Comparison of ENCODE assay signal across 14 cellular contexts in the genomic region with DNA sequence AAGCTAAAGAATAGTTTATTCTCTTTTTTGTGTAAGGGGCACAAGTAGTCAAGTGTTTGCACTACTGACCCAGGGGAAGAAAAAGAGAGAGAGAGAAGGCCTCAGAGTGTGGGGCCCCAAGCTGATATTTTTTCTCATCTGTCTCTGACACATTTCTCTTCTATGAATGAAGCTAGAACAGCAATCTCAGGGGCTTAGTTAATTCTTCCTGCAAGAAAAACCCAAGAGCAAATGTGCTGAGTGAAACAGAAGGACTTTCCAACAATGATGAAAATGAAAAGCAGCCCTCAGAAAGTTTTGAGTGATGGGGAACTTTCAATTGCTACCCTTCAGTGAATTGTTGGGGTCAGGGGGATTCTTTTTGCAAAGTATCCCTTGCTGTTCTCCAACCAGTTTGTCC.
"Had no signal": no experiment of that assay in that cellular context is flagged by ENCODE, and none has a peak within 500 bp of the region (broad histone marks: within the 10 kb centered on the region; RNA-seq: fewer than 3 reads in every experiment).

No MANE protein-coding gene starts in this region.

- H3K4me3 ChIP-seq: cardiac muscle cell, suprapubic skin had no signal

- DNase-seq: activated B cell treated with CpG ODN at 0.5 μM for 24 hours; activated naive CD4-positive, alpha-beta T cell treated with Interleukin-2 at 50 U/mL for 16 hours; foreskin melanocyte; kidney glomerular epithelial cell; mesenchymal stem cell; nephron progenitor cell; occipital lobe; stimulated activated CD4-positive, alpha-beta T cell treated with anti-CD3 and anti-CD28 coated beads, Interleukin-2, amount 100 ng/mL, for 48 hours; stimulated activated naive CD4-positive, alpha-beta T cell had no signal

- H3K27ac ChIP-seq: cardiac muscle cell, epithelial cell of prostate, suprapubic skin had no signal

- H3K27me3 ChIP-seq: cardiac muscle cell, suprapubic skin had no signal

- H3K4me3 Mint-ChIP-seq: activated B cell treated with CpG ODN at 0.5 μM for 24 hours; nephron progenitor cell; T-helper 2 cell treated with Interferon-gamma antibody and Interleukin-4, amounts not matched to agents 5 μg/mL and 100 μg/mL, for 36 hours; type B pancreatic cell had no signal

- H3K9me3 Mint-ChIP-seq: activated B cell treated with CpG ODN at 0.5 μM for 24 hours had no signal

- H3K9me3 ChIP-seq: suprapubic skin had no signal

- H3K36me3 ChIP-seq: cardiac muscle cell, suprapubic skin had no signal

- H3K27ac Mint-ChIP-seq: activated B cell treated with CpG ODN at 0.5 μM for 24 hours; nephron progenitor cell; T-helper 2 cell treated with Interferon-gamma antibody and Interleukin-4, amounts not matched to agents 5 μg/mL and 100 μg/mL, for 36 hours; type B pancreatic cell had no signal

- H3K4me1 ChIP-seq: suprapubic skin had no signal

- H3K27me3 Mint-ChIP-seq: activated B cell treated with CpG ODN at 0.5 μM for 24 hours, type B pancreatic cell had no signal

- H3K36me3 Mint-ChIP-seq: type B pancreatic cell had no signal
